ENCODE assay signal across 8 cellular contexts in genomic region chr12:53675701-53676607, GRCh38. TPM values are rescaled to one million over a fixed set of nuclear protein-coding genes. Genes with fewer than 3 reads are reported as not detected.
A peak's percentile ranks its signal among the peaks of the same experiment; 100 is the strongest.
DNase-seq lines count a peak whose midpoint lies in the region; ATAC-seq lines count a peak whose summit lies in the region.

TSS of gene ATP5MC2 (minus strand) at chr12:53676083. CDS start at chr12:53672614, 3,469 bp downstream.

- POLR2A ChIA-PET in activated CD4-positive, alpha-beta T cell treated with anti-CD3 and anti-CD28 coated beads, Interleukin-2, amount 10 ng/mL, durations not matched to agents 7 days and 5 days (lab: Charles Lee): interaction anchor here (0.6 to 1.4 kb wide), 2 partner anchors 132 to 176 kb away, joined by 3 to 9 read pairs; partner anchors contain the start of gene MAP3K12

- CTCF ChIA-PET in activated CD4-positive, alpha-beta T cell treated with anti-CD3 and anti-CD28 coated beads, Interleukin-2, amount 10 ng/mL, durations not matched to agents 7 days and 5 days (lab: Charles Lee): interaction anchor here (0.6 to 3.7 kb wide), 34 partner anchors 9 to 355 kb away, joined by 3 to 24 read pairs (median 4); partner anchors contain the start of gene CALCOCO1

- H3K9me3 Mint-ChIP-seq in activated CD4-positive, alpha-beta T cell treated with anti-CD3 and anti-CD28 coated beads, Interleukin-2, amount 10 ng/mL, durations not matched to agents 7 days and 5 days: no peaks in the 10 kb centered on the region

- H3K36me3 Mint-ChIP-seq in activated CD4-positive, alpha-beta T cell treated with anti-CD3 and anti-CD28 coated beads, Interleukin-2, amount 10 ng/mL, durations not matched to agents 7 days and 5 days (ENCODE audit: low read depth): peaks cover 27% of the 10 kb centered on the region

- DNase-seq in CD1c-positive myeloid dendritic cell (ENCODE audit: extremely low spot score): peak; percentile 99
- peak; percentile 99 for DNase-seq in NCI-H69 (lab: John Stamatoyannopoulos, UW)
- peak; percentile 97 for DNase-seq in activated CD4-positive, alpha-beta T cell treated with anti-CD3 and anti-CD28 coated beads, Interleukin-2, amount 10 ng/mL, durations not matched to agents 7 days and 5 days
- DNase-seq in cortex of kidney (lab: John Stamatoyannopoulos, UW): peak; percentile 56
- peak; percentile 99 for DNase-seq in left kidney (ENCODE audit: low read depth, low spot score)
- peak; percentile 97 for DNase-seq in stimulated activated CD4-positive, alpha-beta T cell treated with anti-CD3 and anti-CD28 coated beads, Interleukin-2, amount 100 ng/mL, for 24 hours

- ATAC-seq in GM19351 (IDR thresholded peaks at IDR 0.05; ENCODE audit: unreplicated experiment) (peak; percentile 94), HG03521 (IDR thresholded peaks at IDR 0.05; ENCODE audit: unreplicated experiment) (peak; percentile 97)

- H3K4me1 Mint-ChIP-seq in activated CD4-positive, alpha-beta T cell treated with anti-CD3 and anti-CD28 coated beads, Interleukin-2, amount 10 ng/mL, durations not matched to agents 7 days and 5 days: peaks cover 39% of the 10 kb centered on the region

- peak within 1 kb of the TSS; percentile 92 for H3K4me3 Mint-ChIP-seq in activated CD4-positive, alpha-beta T cell treated with anti-CD3 and anti-CD28 coated beads, Interleukin-2, amount 10 ng/mL, durations not matched to agents 7 days and 5 days

- peaks cover 29% of the 10 kb centered on the region for H3K27me3 Mint-ChIP-seq in activated CD4-positive, alpha-beta T cell treated with anti-CD3 and anti-CD28 coated beads, Interleukin-2, amount 10 ng/mL, durations not matched to agents 7 days and 5 days

- H3K27ac Mint-ChIP-seq in activated CD4-positive, alpha-beta T cell treated with anti-CD3 and anti-CD28 coated beads, Interleukin-2, amount 10 ng/mL, durations not matched to agents 7 days and 5 days: peak within 1 kb of the TSS; percentile 97

RNA-seq across cellular contexts. Expression of gene ATP5MC2, which starts in this region (rescaled TPM):
- 100 to 1,000 TPM; 298 to 356 TPM for total RNA-seq in activated CD4-positive, alpha-beta T cell treated with anti-CD3 and anti-CD28 coated beads, Interleukin-2, amount 10 ng/mL, durations not matched to agents 7 days and 5 days

Comparison
In these comparisons a context has a peak if more than half of its experiments do, and no peak if none do; other contexts are left out.
1. Peak in every context shown above with its lines: DNase-seq and ATAC-seq.